Comparison of ENCODE assay signal across 9 cellular contexts in genomic region chr3:47910777-47911440, GRCh38.
DNase-seq lines count a peak whose midpoint lies in the region; ATAC-seq and TF ChIP-seq lines count a peak whose summit lies in the region.
"Had no signal": no experiment of that assay in that cellular context is flagged by ENCODE, and none has a peak within 500 bp of the region (broad histone marks: within the 10 kb centered on the region; RNA-seq: fewer than 3 reads in every experiment).

No MANE protein-coding gene starts in this region.

- TF ChIP-seq POLR2A in heart left ventricle (IDR thresholded peaks at IDR 0.05) (no peak), esophagus squamous epithelium (IDR thresholded peaks at IDR 0.05) (no peak)

- TF ChIP-seq CTCF in heart left ventricle (IDR thresholded peaks at IDR 0.05) (no peak), esophagus squamous epithelium (IDR thresholded peaks at IDR 0.05) (no peak)

- peaks cover 43% of the 10 kb centered on the region for H3K36me3 Mint-ChIP-seq in activated T-helper 1 cell treated with anti-CD3 and anti-CD28 coated beads, Interleukin-12 subunit alpha, Interleukin-12 subunit beta, Interleukin-2, Interleukin-4 antibody, amounts not matched to agents 30 ng/mL and 10 ng/mL and 1 ng/mL, durations not matched to agents 14 hours and 24 hours and 36 hours (ENCODE audit: low read depth)

- H3K27ac ChIP-seq in heart left ventricle (peak overlapping the region in 1 of 12 donors; percentile 30), temporal lobe (ENCODE audit: low read depth, low read length) (peak overlapping the region; percentile 48), esophagus squamous epithelium (no peak overlapping the region)

- H3K27ac Mint-ChIP-seq in activated T-helper 1 cell treated with anti-CD3 and anti-CD28 coated beads, Interleukin-12 subunit alpha, Interleukin-12 subunit beta, Interleukin-2, Interleukin-4 antibody, amounts not matched to agents 30 ng/mL and 10 ng/mL and 1 ng/mL, durations not matched to agents 14 hours and 24 hours and 36 hours: peak overlapping the region; percentile 18

- no peaks in the 10 kb centered on the region for H3K9me3 Mint-ChIP-seq in activated T-helper 1 cell treated with anti-CD3 and anti-CD28 coated beads, Interleukin-12 subunit alpha, Interleukin-12 subunit beta, Interleukin-2, Interleukin-4 antibody, amounts not matched to agents 30 ng/mL and 10 ng/mL and 1 ng/mL, durations not matched to agents 14 hours and 24 hours and 36 hours
- H3K9me3 Mint-ChIP-seq: IgD-negative memory B cell had no signal

- DNase-seq in heart left ventricle (no peak), Right ventricle myocardium inferior (ENCODE audit: missing footprints) (no peak), glomerular visceral epithelial cell (ENCODE audit: extremely low spot score) (peak; percentile 77), NCI-H1048 (lab: John Stamatoyannopoulos, UW) (no peak), esophagus squamous epithelium (lab: John Stamatoyannopoulos, UW) (no peak)
- DNase-seq in activated T-helper 1 cell treated with anti-CD3 and anti-CD28 coated beads, Interleukin-12 subunit alpha, Interleukin-12 subunit beta, Interleukin-2, Interleukin-4 antibody, amounts not matched to agents 30 ng/mL and 10 ng/mL and 1 ng/mL, durations not matched to agents 14 hours and 24 hours and 36 hours (ENCODE audit: low spot score): no peak

- 79 to 83% (median 81%) methylated on average over 4 of the region's 4 CpGs for WGBS in heart left ventricle, 4 donors
- WGBS in esophagus squamous epithelium, 2 donors: 42 to 52% methylated on average over 4 of the region's 4 CpGs

- H3K27me3 ChIP-seq in heart left ventricle: no peaks in the 10 kb centered on the region
- no peaks in the 10 kb centered on the region for H3K27me3 ChIP-seq in esophagus squamous epithelium

- H3K4me1 Mint-ChIP-seq in activated T-helper 1 cell treated with anti-CD3 and anti-CD28 coated beads, Interleukin-12 subunit alpha, Interleukin-12 subunit beta, Interleukin-2, Interleukin-4 antibody, amounts not matched to agents 30 ng/mL and 10 ng/mL and 1 ng/mL, durations not matched to agents 14 hours and 24 hours and 36 hours (ENCODE audit: low read depth): peaks cover 21% of the 10 kb centered on the region

- ATAC-seq in heart left ventricle (peak in 3 of 4 donors; percentile 8 to 61 (median 58)), Right ventricle myocardium inferior (no peak), GM21526 (IDR thresholded peaks at IDR 0.05; ENCODE audit: low FRiP score, unreplicated experiment) (no peak)

- H3K36me3 ChIP-seq in heart left ventricle: peaks cover 0 to 100% (median 82%) of the 10 kb centered on the region in 9 donors
- H3K36me3 ChIP-seq in esophagus squamous epithelium: peaks cover 0 to 86% (median 18%) of the 10 kb centered on the region in 3 donors

- intact Hi-C loops in heart left ventricle (cut with DNase I): loop anchor here in 1 of 10 donors (10.0 kb wide), 1 partner anchor 54 kb away; no protein-coding TSS in a partner anchor
- intact Hi-C loops in Right ventricle myocardium inferior (cut with DNase I): no loop called here
- intact Hi-C loops in activated T-helper 1 cell treated with anti-CD3 and anti-CD28 coated beads, Interleukin-12 subunit alpha, Interleukin-12 subunit beta, Interleukin-2, Interleukin-4 antibody, amounts not matched to agents 30 ng/mL and 10 ng/mL and 1 ng/mL, durations not matched to agents 14 hours and 24 hours and 36 hours (cut with micrococcal nuclease): no loop called here
- intact Hi-C loops in esophagus squamous epithelium (cut with DNase I): no loop called here

- H3K4me1 ChIP-seq in heart left ventricle (peaks cover 0 to 22% (median 4%) of the 10 kb centered on the region in 12 donors), esophagus squamous epithelium (peaks cover 0 to 21% (median 3%) of the 10 kb centered on the region in 3 donors)

- no peak overlapping the region for H3K4me3 ChIP-seq in heart left ventricle
- no peak overlapping the region for H3K4me3 ChIP-seq in esophagus squamous epithelium

- H3K27me3 Mint-ChIP-seq in activated T-helper 1 cell treated with anti-CD3 and anti-CD28 coated beads, Interleukin-12 subunit alpha, Interleukin-12 subunit beta, Interleukin-2, Interleukin-4 antibody, amounts not matched to agents 30 ng/mL and 10 ng/mL and 1 ng/mL, durations not matched to agents 14 hours and 24 hours and 36 hours (ENCODE audit: insufficient read depth): no peaks in the 10 kb centered on the region
- H3K27me3 Mint-ChIP-seq: IgD-negative memory B cell had no signal

- H3K9me3 ChIP-seq in heart left ventricle: no peaks in the 10 kb centered on the region
- no peaks in the 10 kb centered on the region for H3K9me3 ChIP-seq in esophagus squamous epithelium

- H3K4me3 Mint-ChIP-seq in activated T-helper 1 cell treated with anti-CD3 and anti-CD28 coated beads, Interleukin-12 subunit alpha, Interleukin-12 subunit beta, Interleukin-2, Interleukin-4 antibody, amounts not matched to agents 30 ng/mL and 10 ng/mL and 1 ng/mL, durations not matched to agents 14 hours and 24 hours and 36 hours: no peak overlapping the region
- H3K4me3 Mint-ChIP-seq: IgD-negative memory B cell had no signal

Comparison
In these comparisons a context has a peak if more than half of its experiments do, and no peak if none do; other contexts are left out.
1. ATAC-seq: peak in heart left ventricle (3 of 4); none in Right ventricle myocardium inferior (single experiment) and GM21526 (single experiment).